Comparison of ENCODE assay signal across 8 cellular contexts in genomic region chr14:52552063-52552988, GRCh38. TPM values are rescaled to one million over a fixed set of nuclear protein-coding genes. Genes with fewer than 3 reads are reported as not detected.
A peak's percentile ranks its signal among the peaks of the same experiment; 100 is the strongest.
DNase-seq lines count a peak whose midpoint lies in the region; ATAC-seq and TF ChIP-seq lines count a peak whose summit lies in the region.

TSS of gene GPR137C (plus strand) at chr14:52552836. CDS start at chr14:52553148, 312 bp downstream.
TSS of gene TXNDC16 (minus strand) at chr14:52552505. CDS start at chr14:52543557, 8,948 bp downstream.

- intact Hi-C loops in CD14-positive monocyte (cut with micrococcal nuclease) = loop anchor here (5.0 to 10.0 kb wide), 5 partner anchors 152 to 1890 kb away; partner anchors contain the start of genes CNIH1 (in 1 of the 2), GNPNAT1 (in 1 of the 2), PSMC6 (in 1 of the 2) and PTGER2 (in 1 of the 2)
- intact Hi-C loops in dendritic cell treated with granulocyte-macrophage colony-stimulating factor and Interleukin-4, amounts not matched to agents 40 ng/mL and 50 ng/mL, for 4 days (cut with micrococcal nuclease) = loop anchor here (2.0 to 10.0 kb wide), 5 partner anchors 142 to 558 kb away; partner anchors contain the start of genes ERO1A, GNPNAT1, PTGER2 and STYX

- H3K9me3 Mint-ChIP-seq in CD14-positive monocyte = peaks cover 0 to 2% (median 0%) of the 10 kb centered on the region in 7 donors
- H3K9me3 Mint-ChIP-seq in dendritic cell treated with granulocyte-macrophage colony-stimulating factor and Interleukin-4, amounts not matched to agents 40 ng/mL and 50 ng/mL, for 4 days = no peaks in the 10 kb centered on the region

- DNase-seq in CD14-positive monocyte (ENCODE audit: low spot score) = peak; percentile 99
- peak; percentile 100 for DNase-seq in NCI-H748 (lab: John Stamatoyannopoulos, UW; ENCODE audit: unreplicated experiment)
- DNase-seq in activated CD4-positive, alpha-beta T cell treated with anti-CD3 and anti-CD28 coated beads, Interleukin-2, amount 50 U/mL, for 24 hours (ENCODE audit: low read depth in 1 of 2, low spot score in 1 of 2) = peak; percentile 95 to 100
- peak; percentile 100 for DNase-seq in left lobe of liver (ENCODE audit: low spot score)
- DNase-seq in stimulated activated CD4-positive, alpha-beta T cell treated with anti-CD3 and anti-CD28 coated beads, Interleukin-2, amount 100 ng/mL, for 24 hours = peak; percentile 99 to 100

- ATAC-seq in GM19395 (IDR thresholded peaks at IDR 0.05; ENCODE audit: unreplicated experiment) (peak; percentile 96), HG03558 (IDR thresholded peaks at IDR 0.05; ENCODE audit: extremely low read depth, unreplicated experiment) (peak; percentile 95), left lobe of liver (peak; percentile 92)

- H3K4me3 Mint-ChIP-seq in CD14-positive monocyte = peak within 1 kb of the TSS; percentile 94
- H3K4me3 Mint-ChIP-seq in dendritic cell treated with granulocyte-macrophage colony-stimulating factor and Interleukin-4, amounts not matched to agents 40 ng/mL and 50 ng/mL, for 4 days = peak within 1 kb of the TSS; percentile 93

- no peak for TF ChIP-seq CTCF in CD14-positive monocyte (IDR thresholded peaks at IDR 0.05)

- H3K27ac Mint-ChIP-seq in CD14-positive monocyte = peak within 1 kb of the TSS; percentile 79 to 96 (median 92)
- H3K27ac Mint-ChIP-seq in dendritic cell treated with granulocyte-macrophage colony-stimulating factor and Interleukin-4, amounts not matched to agents 40 ng/mL and 50 ng/mL, for 4 days = peak within 1 kb of the TSS; percentile 86

- H3K4me1 Mint-ChIP-seq in CD14-positive monocyte = peaks cover 26% of the 10 kb centered on the region
- H3K4me1 Mint-ChIP-seq in dendritic cell treated with granulocyte-macrophage colony-stimulating factor and Interleukin-4, amounts not matched to agents 40 ng/mL and 50 ng/mL, for 4 days (ENCODE audit: low read depth) = peaks cover 37% of the 10 kb centered on the region

- peaks cover 0 to 6% (median 2%) of the 10 kb centered on the region in 3 donors for H3K27me3 Mint-ChIP-seq in CD14-positive monocyte (ENCODE audit: low read depth in 3 of 3)
- peaks cover 9% of the 10 kb centered on the region for H3K27me3 Mint-ChIP-seq in dendritic cell treated with granulocyte-macrophage colony-stimulating factor and Interleukin-4, amounts not matched to agents 40 ng/mL and 50 ng/mL, for 4 days

- peaks cover 0 to 3% of the 10 kb centered on the region in 2 donors for H3K36me3 Mint-ChIP-seq in CD14-positive monocyte
- peaks cover 14% of the 10 kb centered on the region for H3K36me3 Mint-ChIP-seq in dendritic cell treated with granulocyte-macrophage colony-stimulating factor and Interleukin-4, amounts not matched to agents 40 ng/mL and 50 ng/mL, for 4 days (ENCODE audit: low read depth)

RNA-seq across cellular contexts. Expression of gene GPR137C, which starts in this region (rescaled TPM):
- not detected for polyA plus RNA-seq in CD14-positive monocyte
- total RNA-seq in left lobe of liver = 0.23 TPM

RNA-seq across cellular contexts. Expression of gene TXNDC16, which starts in this region (rescaled TPM):
- polyA plus RNA-seq in CD14-positive monocyte = 1 to 10 TPM; 2.6 to 4.1 TPM
- total RNA-seq in left lobe of liver = 2.9 TPM

Comparison
In these comparisons a context has a peak if more than half of its experiments do, and no peak if none do; other contexts are left out.
1. Peak in every context shown above with its lines: DNase-seq and ATAC-seq.